Comparison of ENCODE assay signal across 9 cellular contexts in genomic region chr14:65959563-65960024, GRCh38.
DNase-seq lines count a peak whose midpoint lies in the region; ATAC-seq and TF ChIP-seq lines count a peak whose summit lies in the region.
"Had no signal": no experiment of that assay in that cellular context is flagged by ENCODE, and none has a peak within 500 bp of the region (broad histone marks: within the 10 kb centered on the region; RNA-seq: fewer than 3 reads in every experiment).

No MANE protein-coding gene starts in this region.

- DNase-seq in GM10266 (ENCODE audit: extremely low spot score) (no peak), glutamatergic neuron (no peak), SW480 (ENCODE audit: low spot score) (no peak), HEK293T (ENCODE audit: extremely low spot score) (no peak), T-helper 17 cell (no peak), Peyer's patch (no peak)
- DNase-seq: stimulated activated CD8-positive, alpha-beta memory T cell treated with anti-CD3 and anti-CD28 coated beads, Interleukin-4, amount 100 ng/mL, for 48 hours had no signal

- H3K9me3 Mint-ChIP-seq in glutamatergic neuron (ENCODE audit: unreplicated experiment), result no peaks in the 10 kb centered on the region

- ATAC-seq in GM19463 (IDR thresholded peaks at IDR 0.05; ENCODE audit: unreplicated experiment) (peak; percentile 83), HG03175 (IDR thresholded peaks at IDR 0.05; ENCODE audit: unreplicated experiment) (peak; percentile 77), T-helper 17 cell (no peak)

- H3K36me3 ChIP-seq in Peyer's patch, result no peaks in the 10 kb centered on the region

- CTCF ChIA-PET in HEK293T (lab: Yijun Ruan, JAX), result interaction anchor here (0.7 to 3.3 kb wide), 6 partner anchors 9 to 797 kb away, joined by 3 to 16 read pairs (median 5); no protein-coding TSS in a partner anchor

- H3K27ac Mint-ChIP-seq in glutamatergic neuron (ENCODE audit: unreplicated experiment) (no peak overlapping the region), T-helper 17 cell (no peak overlapping the region)

- no peaks in the 10 kb centered on the region for H3K4me1 ChIP-seq in Peyer's patch

- H3K4me1 Mint-ChIP-seq in glutamatergic neuron (ENCODE audit: low read depth, unreplicated experiment), result peaks cover 5% of the 10 kb centered on the region
- H3K4me1 Mint-ChIP-seq in T-helper 17 cell, result peaks cover 21% of the 10 kb centered on the region

- H3K27me3 ChIP-seq in Peyer's patch, result no peaks in the 10 kb centered on the region

- H3K4me3 Mint-ChIP-seq in glutamatergic neuron (ENCODE audit: unreplicated experiment) (no peak overlapping the region), T-helper 17 cell (no peak overlapping the region)

- TF ChIP-seq CTCF in GM10266 (IDR thresholded peaks at IDR 0.05; ENCODE audit: control insufficient read depth, insufficient read depth, low read depth, missing control alignments), result peak; percentile 26
- peak; percentile 41 for TF ChIP-seq CTCF in glutamatergic neuron (IDR thresholded peaks at IDR 0.05; ENCODE audit: partially characterized antibody, unreplicated experiment)
- TF ChIP-seq CTCF in Peyer's patch (IDR thresholded peaks at IDR 0.05), result peak in 1 of 6 experiments; percentile 11

- peaks cover 2% of the 10 kb centered on the region for H3K27me3 Mint-ChIP-seq in glutamatergic neuron (ENCODE audit: unreplicated experiment)
- H3K27me3 Mint-ChIP-seq in T-helper 17 cell, result peaks cover 4% of the 10 kb centered on the region

- H3K36me3 Mint-ChIP-seq in glutamatergic neuron (ENCODE audit: unreplicated experiment) (no peaks in the 10 kb centered on the region), T-helper 17 cell (ENCODE audit: low read depth) (no peaks in the 10 kb centered on the region)

- H3K27ac ChIP-seq in Peyer's patch, result no peak overlapping the region

- H3K4me3 ChIP-seq in Peyer's patch, result no peak overlapping the region

- TF ChIP-seq POLR2A in Peyer's patch (IDR thresholded peaks at IDR 0.05), result no peak

- POLR2A ChIA-PET in HEK293T (lab: Yijun Ruan, JAX), result interaction anchor here (0.6 kb wide), 1 partner anchor 19 kb away, joined by 3 read pairs; no protein-coding TSS in a partner anchor

- H3K9me3 ChIP-seq in T-helper 17 cell (ENCODE audit: control insufficient read depth, low read length, poor library complexity, severe bottlenecking) (no peaks in the 10 kb centered on the region), Peyer's patch (no peaks in the 10 kb centered on the region)

TF ChIP-seq in HEK293T, 16 proteins besides CTCF, POLR2A, EP300 and RAD21:
- TF ChIP-seq ELF4 (IDR thresholded peaks at IDR 0.05) (no peak), FOXK2 (IDR thresholded peaks at IDR 0.05) (no peak), BHLHE40 (IDR thresholded peaks at IDR 0.05; ENCODE audit: borderline replicate concordance) (no peak), TARDBP (IDR thresholded peaks at IDR 0.05) (no peak), LEF1 (IDR thresholded peaks at IDR 0.05; ENCODE audit: borderline replicate concordance) (no peak), ARNT (IDR thresholded peaks at IDR 0.05) (no peak), NFRKB (IDR thresholded peaks at IDR 0.05) (no peak), SUZ12 (IDR thresholded peaks at IDR 0.05) (no peak), HDGF (IDR thresholded peaks at IDR 0.05; ENCODE audit: borderline replicate concordance) (no peak), FOXM1 (IDR thresholded peaks at IDR 0.05; ENCODE audit: borderline replicate concordance) (no peak), SP1 (IDR thresholded peaks at IDR 0.05) (no peak), FOXA1 (IDR thresholded peaks at IDR 0.05) (no peak), CTBP1 (IDR thresholded peaks at IDR 0.05; ENCODE audit: borderline replicate concordance) (no peak), PKNOX1 (IDR thresholded peaks at IDR 0.05) (no peak)
